In genomic region chr2:20599861-20600461, GRCh38 we compare ENCODE assay signal across 1 cellular context.
TF ChIP-seq lines count a peak whose summit lies in the region.

No MANE protein-coding gene starts in this region.

TF ChIP-seq in HepG2, 621 proteins besides CTCF, POLR2A, EP300 and RAD21 (continued from another document):
- TF ChIP-seq, protein P1, sequence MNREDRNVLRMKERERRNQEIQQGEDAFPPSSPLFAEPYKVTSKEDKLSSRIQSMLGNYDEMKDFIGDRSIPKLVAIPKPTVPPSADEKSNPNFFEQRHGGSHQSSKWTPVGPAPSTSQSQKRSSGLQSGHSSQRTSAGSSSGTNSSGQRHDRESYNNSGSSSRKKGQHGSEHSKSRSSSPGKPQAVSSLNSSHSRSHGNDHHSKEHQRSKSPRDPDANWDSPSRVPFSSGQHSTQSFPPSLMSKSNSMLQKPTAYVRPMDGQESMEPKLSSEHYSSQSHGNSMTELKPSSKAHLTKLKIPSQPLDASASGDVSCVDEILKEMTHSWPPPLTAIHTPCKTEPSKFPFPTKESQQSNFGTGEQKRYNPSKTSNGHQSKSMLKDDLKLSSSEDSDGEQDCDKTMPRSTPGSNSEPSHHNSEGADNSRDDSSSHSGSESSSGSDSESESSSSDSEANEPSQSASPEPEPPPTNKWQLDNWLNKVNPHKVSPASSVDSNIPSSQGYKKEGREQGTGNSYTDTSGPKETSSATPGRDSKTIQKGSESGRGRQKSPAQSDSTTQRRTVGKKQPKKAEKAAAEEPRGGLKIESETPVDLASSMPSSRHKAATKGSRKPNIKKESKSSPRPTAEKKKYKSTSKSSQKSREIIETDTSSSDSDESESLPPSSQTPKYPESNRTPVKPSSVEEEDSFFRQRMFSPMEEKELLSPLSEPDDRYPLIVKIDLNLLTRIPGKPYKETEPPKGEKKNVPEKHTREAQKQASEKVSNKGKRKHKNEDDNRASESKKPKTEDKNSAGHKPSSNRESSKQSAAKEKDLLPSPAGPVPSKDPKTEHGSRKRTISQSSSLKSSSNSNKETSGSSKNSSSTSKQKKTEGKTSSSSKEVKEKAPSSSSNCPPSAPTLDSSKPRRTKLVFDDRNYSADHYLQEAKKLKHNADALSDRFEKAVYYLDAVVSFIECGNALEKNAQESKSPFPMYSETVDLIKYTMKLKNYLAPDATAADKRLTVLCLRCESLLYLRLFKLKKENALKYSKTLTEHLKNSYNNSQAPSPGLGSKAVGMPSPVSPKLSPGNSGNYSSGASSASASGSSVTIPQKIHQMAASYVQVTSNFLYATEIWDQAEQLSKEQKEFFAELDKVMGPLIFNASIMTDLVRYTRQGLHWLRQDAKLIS (CRISPR knock-in tag; IDR thresholded peaks at IDR 0.05): no peak
